25 cellular contexts compared by ENCODE assay signal in genomic region chr19:54906819-54907218, GRCh38. TPM values are rescaled to one million over a fixed set of nuclear protein-coding genes. Genes with fewer than 3 reads are reported as not detected.
A peak's percentile ranks its signal among the peaks of the same experiment; 100 is the strongest.
DNase-seq lines count a peak whose midpoint lies in the region; ATAC-seq, FAIRE-seq and TF ChIP-seq lines count a peak whose summit lies in the region.
"Had no signal": no experiment of that assay in that cellular context is flagged by ENCODE, and none has a peak within 500 bp of the region (broad histone marks: within the 10 kb centered on the region; RNA-seq: fewer than 3 reads in every experiment).

No MANE protein-coding gene starts in this region.

- H3K4me1 Mint-ChIP-seq in stimulated activated naive CD8-positive, alpha-beta T cell treated with anti-CD3 and anti-CD28 coated beads, Interleukin-15, Interleukin-2, amounts not matched to agents 100 ng/mL and 50 ng/mL, for 24 hours (ENCODE audit: low read depth), result peaks cover 2% of the 10 kb centered on the region
- H3K4me1 Mint-ChIP-seq in stimulated activated naive CD8-positive, alpha-beta T cell treated with anti-CD3 and anti-CD28 coated beads, Interleukin-15, amount 100 ng/mL, for 72 hours, result peaks cover 7% of the 10 kb centered on the region
- H3K4me1 Mint-ChIP-seq in natural killer cell, result peaks cover 44 to 54% of the 10 kb centered on the region in 2 donors
- peaks cover 6% of the 10 kb centered on the region for H3K4me1 Mint-ChIP-seq in stimulated activated effector memory CD8-positive, alpha-beta T cell treated with anti-CD3 and anti-CD28 coated beads, Interleukin-12 subunit alpha, Interleukin-12 subunit beta, amount 100 ng/mL, for 72 hours
- no peaks in the 10 kb centered on the region for H3K4me1 Mint-ChIP-seq in activated CD8-positive, alpha-beta T cell treated with anti-CD3 and anti-CD28 coated beads for 36 hours (ENCODE audit: low read depth)

- no peaks in the 10 kb centered on the region for H4K20me1 ChIP-seq in H1 (replicated peaks in 1 of 2; ENCODE audit: control insufficient read depth in 1 of 2, insufficient read depth in 2 of 2, low read length in 2 of 2)

- DNase-seq in stimulated activated naive CD8-positive, alpha-beta T cell treated with anti-CD3 and anti-CD28 coated beads, Interleukin-15, amount 100 ng/mL, for 72 hours, result no peak
- DNase-seq in H1 (ENCODE audit: low read depth in 1 of 2, low spot score in 2 of 2), result no peak
- DNase-seq in natural killer cell, result no peak
- DNase-seq in stimulated activated effector memory CD8-positive, alpha-beta T cell treated with anti-CD3 and anti-CD28 coated beads, Interleukin-12 subunit alpha, Interleukin-12 subunit beta, amount 100 ng/mL, for 72 hours (ENCODE audit: low spot score in 2 of 2), result no peak
- DNase-seq in middle frontal gyrus (ENCODE audit: extremely low spot score, low spot score), result no peak
- DNase-seq in activated CD8-positive, alpha-beta T cell treated with anti-CD3 and anti-CD28 coated beads for 36 hours, result no peak
- DNase-seq: Caco-2, GOT3, NCI-H1092 treated with DMSO at 0.1 percent for 48 hours, NCI-H1436 treated with DMSO at 0.1 percent for 48 hours, NCI-H1930, NCI-H226, NCI-H524, NCI-H774 had no signal

- WGBS in H1 (ENCODE audit: extremely low coverage in 1 of 2, insufficient coverage in 1 of 2, insufficient read length in 1 of 2, insufficient replicate concordance in 2 of 2, low coverage in 1 of 2, low lambda C conversion rate in 2 of 2, missing lambda C conversion rate in 1 of 2), 2 experiments, result 93% methylated on average over 7 of the region's 7 CpGs; no CpG with 5 or more reads in 1 of the 2 experiments

- H3K79me1 ChIP-seq in H1 (ENCODE audit: low read depth, low read length), result no peaks in the 10 kb centered on the region

- no peak overlapping the region for H4K5ac ChIP-seq in H1 (ENCODE audit: insufficient read length, low read depth, low read length)

- no peak for FAIRE-seq in H1 (lab: Jason Lieb, UNC)
- FAIRE-seq: GM12892, HTR-8/SVneo, RCC 7860 had no signal

- TF ChIP-seq RAD21 in H1 (IDR thresholded peaks at IDR 0.05 in 1 of 2, conservative IDR thresholded peaks at IDR 0.05 in 1 of 2; ENCODE audit: low read depth in 2 of 2, low read length in 2 of 2), result no peak

- no peak overlapping the region for H2BK5ac ChIP-seq in H1 (ENCODE audit: low read depth, low read length)

- no peak overlapping the region for H2BK15ac ChIP-seq in H1 (ENCODE audit: low read length)

- H3K23me2 ChIP-seq in H1 (ENCODE audit: low read depth, low read length), result no peaks in the 10 kb centered on the region

- no peaks in the 10 kb centered on the region for H3K79me2 ChIP-seq in H1 (ENCODE audit: control insufficient read depth in 1 of 2, insufficient read depth in 2 of 2, low read length in 2 of 2)

- no peak for TF ChIP-seq POLR2A in H1 (IDR thresholded peaks at IDR 0.05; ENCODE audit: control extremely low read depth in 1 of 2, low read depth in 2 of 2, low read length in 2 of 2)

- no peak overlapping the region for H2BK20ac ChIP-seq in H1 (ENCODE audit: low read length)

- CTCF ChIA-PET in H1 (lab: Charles Lee; ENCODE audit: partially characterized antibody), result no interaction called here
- CTCF ChIA-PET in activated CD8-positive, alpha-beta T cell treated with anti-CD3 and anti-CD28 coated beads for 36 hours (lab: Charles Lee), result no interaction called here

- H3K56ac ChIP-seq in H1 (replicated peaks; ENCODE audit: insufficient read length, low read depth, low read length), result no peak overlapping the region

- intact Hi-C loops in natural killer cell (cut with micrococcal nuclease), result loop anchor here (1.0 to 10.0 kb wide), 4 partner anchors 9 to 372 kb away; partner anchors contain the start of gene KIR2DL4
- intact Hi-C loops in activated CD8-positive, alpha-beta T cell treated with anti-CD3 and anti-CD28 coated beads for 36 hours (cut with micrococcal nuclease), result no loop called here

- no peak overlapping the region for H3K27ac Mint-ChIP-seq in stimulated activated naive CD8-positive, alpha-beta T cell treated with anti-CD3 and anti-CD28 coated beads, Interleukin-15, Interleukin-2, amounts not matched to agents 100 ng/mL and 50 ng/mL, for 24 hours
- no peak overlapping the region for H3K27ac Mint-ChIP-seq in stimulated activated naive CD8-positive, alpha-beta T cell treated with anti-CD3 and anti-CD28 coated beads, Interleukin-15, amount 100 ng/mL, for 72 hours
- peak overlapping the region; percentile 94 to 98 for H3K27ac Mint-ChIP-seq in natural killer cell
- H3K27ac Mint-ChIP-seq in stimulated activated effector memory CD8-positive, alpha-beta T cell treated with anti-CD3 and anti-CD28 coated beads, Interleukin-12 subunit alpha, Interleukin-12 subunit beta, amount 100 ng/mL, for 72 hours, result peak overlapping the region; percentile 56
- no peak overlapping the region for H3K27ac Mint-ChIP-seq in activated CD8-positive, alpha-beta T cell treated with anti-CD3 and anti-CD28 coated beads for 36 hours

- H3K9me3 ChIP-seq in H1 (ENCODE audit: insufficient read depth in 2 of 2, low read depth in 1 of 2, low read length in 1 of 2), result no peaks in the 10 kb centered on the region; a peak in 1 of 4 replicates
- H3K9me3 ChIP-seq: Caco-2 had no signal

- no peak overlapping the region for H2AK5ac ChIP-seq in H1 (ENCODE audit: low read depth, low read length)

- peak overlapping the region; percentile 34; the same call in 1 of the 2 replicates for H2AFZ ChIP-seq in H1 (ENCODE audit: low read length)

- ATAC-seq in stimulated activated naive CD8-positive, alpha-beta T cell treated with anti-CD3 and anti-CD28 coated beads, Interleukin-15, amount 100 ng/mL, for 72 hours, result no peak
- peak in 2 of 3 donors; percentile 8 to 9 for ATAC-seq in natural killer cell
- ATAC-seq in stimulated activated effector memory CD8-positive, alpha-beta T cell treated with anti-CD3 and anti-CD28 coated beads, Interleukin-12 subunit alpha, Interleukin-12 subunit beta, amount 100 ng/mL, for 72 hours, result no peak
- no peak for ATAC-seq in HG03159 (IDR thresholded peaks at IDR 0.05; ENCODE audit: unreplicated experiment)
- no peak for ATAC-seq in activated CD8-positive, alpha-beta T cell treated with anti-CD3 and anti-CD28 coated beads for 36 hours
- ATAC-seq: HCT116 had no signal

- H3K27me3 Mint-ChIP-seq in stimulated activated naive CD8-positive, alpha-beta T cell treated with anti-CD3 and anti-CD28 coated beads, Interleukin-15, Interleukin-2, amounts not matched to agents 100 ng/mL and 50 ng/mL, for 24 hours, result peaks cover 8% of the 10 kb centered on the region
- H3K27me3 Mint-ChIP-seq in stimulated activated naive CD8-positive, alpha-beta T cell treated with anti-CD3 and anti-CD28 coated beads, Interleukin-15, amount 100 ng/mL, for 72 hours, result peaks cover 11% of the 10 kb centered on the region
- no peaks in the 10 kb centered on the region for H3K27me3 Mint-ChIP-seq in natural killer cell (ENCODE audit: low read depth in 2 of 2)
- H3K27me3 Mint-ChIP-seq in activated CD8-positive, alpha-beta T cell treated with anti-CD3 and anti-CD28 coated beads for 36 hours, result peaks cover 4% of the 10 kb centered on the region

- no peak overlapping the region for H3K4me3 ChIP-seq in H1 (ENCODE audit: extremely low read depth in 1 of 4, insufficient read depth in 2 of 4, low read depth in 3 of 4, low read length in 4 of 4)

- H3K23ac ChIP-seq in H1 (ENCODE audit: insufficient read length), result no peak overlapping the region

- no peak overlapping the region for H2BK12ac ChIP-seq in H1 (ENCODE audit: low read depth, low read length)

- no peaks in the 10 kb centered on the region for H3K9me3 Mint-ChIP-seq in stimulated activated naive CD8-positive, alpha-beta T cell treated with anti-CD3 and anti-CD28 coated beads, Interleukin-15, Interleukin-2, amounts not matched to agents 100 ng/mL and 50 ng/mL, for 24 hours
- no peaks in the 10 kb centered on the region for H3K9me3 Mint-ChIP-seq in stimulated activated naive CD8-positive, alpha-beta T cell treated with anti-CD3 and anti-CD28 coated beads, Interleukin-15, amount 100 ng/mL, for 72 hours
- H3K9me3 Mint-ChIP-seq in natural killer cell, result no peaks in the 10 kb centered on the region
- no peaks in the 10 kb centered on the region for H3K9me3 Mint-ChIP-seq in stimulated activated effector memory CD8-positive, alpha-beta T cell treated with anti-CD3 and anti-CD28 coated beads, Interleukin-12 subunit alpha, Interleukin-12 subunit beta, amount 100 ng/mL, for 72 hours
- peaks cover 2% of the 10 kb centered on the region for H3K9me3 Mint-ChIP-seq in activated CD8-positive, alpha-beta T cell treated with anti-CD3 and anti-CD28 coated beads for 36 hours

- no peak overlapping the region for H3K18ac ChIP-seq in H1 (ENCODE audit: extremely low read depth, low read length)

- no peaks in the 10 kb centered on the region for H3K27me3 ChIP-seq in H1 (replicated peaks in 1 of 4; ENCODE audit: control insufficient read depth in 3 of 4, extremely low read depth in 1 of 4, insufficient read depth in 3 of 4, low read length in 3 of 4)

- TF ChIP-seq CTCF in H1 (IDR thresholded peaks at IDR 0.05; ENCODE audit: control extremely low read depth in 1 of 3, insufficient read depth in 1 of 3, low read depth in 1 of 3, low read length in 3 of 3) (no peak), natural killer cell (IDR thresholded peaks at IDR 0.05) (no peak)
- no peak for TF ChIP-seq CTCF in activated CD8-positive, alpha-beta T cell treated with anti-CD3 and anti-CD28 coated beads for 36 hours (IDR thresholded peaks at IDR 0.05)

- TF ChIP-seq EP300 in H1 (IDR thresholded peaks at IDR 0.05; ENCODE audit: borderline replicate concordance in 1 of 2, low read depth in 2 of 2, low read length in 2 of 2), result no peak

- H3K4ac ChIP-seq in H1 (replicated peaks; ENCODE audit: insufficient read length, low read depth, low read length), result no peak overlapping the region

- H3K14ac ChIP-seq in H1 (ENCODE audit: insufficient read length), result no peak overlapping the region

- POLR2A ChIA-PET in H1 (lab: Charles Lee; ENCODE audit: partially characterized antibody), result interaction anchor here (0.6 kb wide), 2 partner anchors 105 to 155 kb away, joined by 3 to 4 read pairs; no protein-coding TSS in a partner anchor
- POLR2A ChIA-PET in activated CD8-positive, alpha-beta T cell treated with anti-CD3 and anti-CD28 coated beads for 36 hours (lab: Charles Lee), result no interaction called here

- peaks cover 2 to 10% (median 5%) of the 10 kb centered on the region in 4 experiments; a peak in 4 of 7 replicates for H3K4me1 ChIP-seq in H1 (replicated peaks in 1 of 4; ENCODE audit: control insufficient read depth in 3 of 4, insufficient read depth in 4 of 4, low read length in 3 of 4)
- H3K4me1 ChIP-seq: Caco-2 had no signal

- H3K4me3 Mint-ChIP-seq in stimulated activated naive CD8-positive, alpha-beta T cell treated with anti-CD3 and anti-CD28 coated beads, Interleukin-15, Interleukin-2, amounts not matched to agents 100 ng/mL and 50 ng/mL, for 24 hours, result peak overlapping the region; percentile 17
- no peak overlapping the region for H3K4me3 Mint-ChIP-seq in stimulated activated naive CD8-positive, alpha-beta T cell treated with anti-CD3 and anti-CD28 coated beads, Interleukin-15, amount 100 ng/mL, for 72 hours
- peak overlapping the region; percentile 92 for H3K4me3 Mint-ChIP-seq in natural killer cell
- H3K4me3 Mint-ChIP-seq in stimulated activated effector memory CD8-positive, alpha-beta T cell treated with anti-CD3 and anti-CD28 coated beads, Interleukin-12 subunit alpha, Interleukin-12 subunit beta, amount 100 ng/mL, for 72 hours, result peak overlapping the region; percentile 42
- no peak overlapping the region for H3K4me3 Mint-ChIP-seq in activated CD8-positive, alpha-beta T cell treated with anti-CD3 and anti-CD28 coated beads for 36 hours
- H3K4me3 Mint-ChIP-seq: CD14-positive monocyte had no signal

- peak overlapping the region in 1 of 2 experiments; percentile 8; a peak in 1 of 4 replicates for H3K4me2 ChIP-seq in H1 (ENCODE audit: insufficient read depth in 1 of 2, low read depth in 2 of 2, low read length in 2 of 2)
- H3K4me2 ChIP-seq: KMS-11 had no signal

- H2BK120ac ChIP-seq in H1 (replicated peaks; ENCODE audit: low read depth, low read length), result no peak overlapping the region

- H3K9ac ChIP-seq in H1 (replicated peaks in 1 of 4; ENCODE audit: extremely low read depth in 1 of 4, low read depth in 3 of 4, low read length in 3 of 4), result no peak overlapping the region
- H3K9ac ChIP-seq: KMS-11 had no signal

- no peaks in the 10 kb centered on the region for H3K36me3 ChIP-seq in H1 (ENCODE audit: control insufficient read depth in 2 of 4, insufficient read depth in 4 of 4, low read length in 3 of 4)

- H4K91ac ChIP-seq in H1 (replicated peaks; ENCODE audit: insufficient read length, low read length), result no peak overlapping the region

- H3K36me3 Mint-ChIP-seq in stimulated activated naive CD8-positive, alpha-beta T cell treated with anti-CD3 and anti-CD28 coated beads, Interleukin-15, Interleukin-2, amounts not matched to agents 100 ng/mL and 50 ng/mL, for 24 hours (ENCODE audit: low read depth), result no peaks in the 10 kb centered on the region
- H3K36me3 Mint-ChIP-seq in natural killer cell, result peaks cover 9% of the 10 kb centered on the region
- H3K36me3 Mint-ChIP-seq in stimulated activated effector memory CD8-positive, alpha-beta T cell treated with anti-CD3 and anti-CD28 coated beads, Interleukin-12 subunit alpha, Interleukin-12 subunit beta, amount 100 ng/mL, for 72 hours, result peaks cover 5% of the 10 kb centered on the region
- no peaks in the 10 kb centered on the region for H3K36me3 Mint-ChIP-seq in activated CD8-positive, alpha-beta T cell treated with anti-CD3 and anti-CD28 coated beads for 36 hours (ENCODE audit: low read depth)
- H3K36me3 Mint-ChIP-seq: CD14-positive monocyte had no signal

- no peak overlapping the region for H3K27ac ChIP-seq in H1 (ENCODE audit: low read depth, low read length)
- H3K27ac ChIP-seq: KMS-11 had no signal

- no peak overlapping the region for H4K8ac ChIP-seq in H1 (ENCODE audit: extremely low read depth, insufficient read depth, low read length)

RNA-seq across cellular contexts. Expression of gene NCR1, which starts 0.9 kb away (rescaled TPM):
- total RNA-seq in H1 (2021; fragmentation: NEBNext Ultra II Directional; extraction: Animal tissue kit (Norgen Biotek cat#: 25700)), result 4.6 and 5.1 TPM in 2 replicates
- polyA plus RNA-seq in H1 (2011; rRNA removed), result 1.5 and 2.3 TPM in 2 replicates
- polyA plus RNA-seq in H1 (2011; cell fraction: cytosol; rRNA removed), result 2.7 TPM
- 3.1 TPM for polyA plus RNA-seq in H1 (2011; cell fraction: nucleus; rRNA removed)
- polyA plus RNA-seq in H1 (2012, experiment 1 of 2), result 1.6 to 3.0 TPM (median 2.3 TPM) in 4 replicates
- polyA plus RNA-seq in H1 (2012, experiment 2 of 2), result 0.70 TPM
- polyA plus RNA-seq in H1 (2013, experiment 1 of 2), result 1.4 TPM
- 1.3 TPM for polyA plus RNA-seq in H1 (2013, experiment 2 of 2)
- polyA minus RNA-seq in H1 (2011; rRNA and poly(A)+ RNA removed), result 7.3 and 11.6 TPM in 2 replicates
- polyA minus RNA-seq in H1 (2011; cell fraction: cytosol; rRNA and poly(A)+ RNA removed), result 5.1 TPM
- 3.7 TPM for polyA minus RNA-seq in H1 (2011; cell fraction: nucleus; rRNA and poly(A)+ RNA removed)
- total RNA-seq in natural killer cell, result 100 to 1,000 TPM; 213 to 342 (median 244) TPM
- total RNA-seq in activated CD8-positive, alpha-beta T cell treated with anti-CD3 and anti-CD28 coated beads for 36 hours, result under 1 TPM; 0.58 to 0.68 TPM
- total RNA-seq: G401, OCI-LY7, SK-MEL-5 had no signal

RNA-seq across cellular contexts. Expression of gene FCAR, which starts 32.8 kb away (rescaled TPM):
- not detected in 2 replicates for total RNA-seq in H1 (2021; fragmentation: NEBNext Ultra II Directional; extraction: Animal tissue kit (Norgen Biotek cat#: 25700))
- polyA plus RNA-seq in H1 (2011; rRNA removed), result not detected in 2 replicates
- not detected for polyA plus RNA-seq in H1 (2011; cell fraction: cytosol; rRNA removed)
- polyA plus RNA-seq in H1 (2011; cell fraction: nucleus; rRNA removed), result 0.11 TPM
- not detected in 4 replicates for polyA plus RNA-seq in H1 (2012, experiment 1 of 2)
- not detected for polyA plus RNA-seq in H1 (2012, experiment 2 of 2)
- not detected for polyA plus RNA-seq in H1 (2013, experiment 1 of 2)
- not detected for polyA plus RNA-seq in H1 (2013, experiment 2 of 2)
- not detected in 2 replicates for polyA minus RNA-seq in H1 (2011; rRNA and poly(A)+ RNA removed)
- not detected for polyA minus RNA-seq in H1 (2011; cell fraction: cytosol; rRNA and poly(A)+ RNA removed)
- polyA minus RNA-seq in H1 (2011; cell fraction: nucleus; rRNA and poly(A)+ RNA removed), result not detected
- total RNA-seq in natural killer cell, result 10 to 100 TPM in 1 of 3 donors, 1 to 10 TPM in 1, under 1 TPM in 1; 0.26 to 23.7 (median 6.7) TPM
- total RNA-seq in activated CD8-positive, alpha-beta T cell treated with anti-CD3 and anti-CD28 coated beads for 36 hours, result not detected
- total RNA-seq: Caco-2, G401, OCI-LY7, SK-MEL-5 had no signal

RNA-seq across cellular contexts. Expression of gene NLRP7, which starts 40.5 kb away (rescaled TPM):
- total RNA-seq in H1 (2021; fragmentation: NEBNext Ultra II Directional; extraction: Animal tissue kit (Norgen Biotek cat#: 25700)), result 0.91 and 0.96 TPM in 2 replicates
- 0.75 and 1.2 TPM in 2 replicates for polyA plus RNA-seq in H1 (2011; rRNA removed)
- polyA plus RNA-seq in H1 (2011; cell fraction: cytosol; rRNA removed), result 1.1 TPM
- 0.87 TPM for polyA plus RNA-seq in H1 (2011; cell fraction: nucleus; rRNA removed)
- 0.95 to 1.8 TPM (median 1.5 TPM) in 4 replicates for polyA plus RNA-seq in H1 (2012, experiment 1 of 2)
- polyA plus RNA-seq in H1 (2012, experiment 2 of 2), result 0.51 TPM
- 0.67 TPM for polyA plus RNA-seq in H1 (2013, experiment 1 of 2)
- 0.88 TPM for polyA plus RNA-seq in H1 (2013, experiment 2 of 2)
- polyA minus RNA-seq in H1 (2011; rRNA and poly(A)+ RNA removed), result 1.1 and 1.7 TPM in 2 replicates
- 0.59 TPM for polyA minus RNA-seq in H1 (2011; cell fraction: cytosol; rRNA and poly(A)+ RNA removed)
- 0.20 TPM for polyA minus RNA-seq in H1 (2011; cell fraction: nucleus; rRNA and poly(A)+ RNA removed)
- not detected for total RNA-seq in natural killer cell
- not detected for total RNA-seq in activated CD8-positive, alpha-beta T cell treated with anti-CD3 and anti-CD28 coated beads for 36 hours
- total RNA-seq: G401 had no signal
- polyA plus RNA-seq: CD14-positive monocyte had no signal

RNA-seq across cellular contexts. Expression of gene KIR3DL2, which starts 56.6 kb away (rescaled TPM):
- total RNA-seq in H1 (2021; fragmentation: NEBNext Ultra II Directional; extraction: Animal tissue kit (Norgen Biotek cat#: 25700)), result not detected in 2 replicates
- not detected in 2 replicates for polyA plus RNA-seq in H1 (2011; rRNA removed)
- polyA plus RNA-seq in H1 (2011; cell fraction: cytosol; rRNA removed), result not detected
- polyA plus RNA-seq in H1 (2011; cell fraction: nucleus; rRNA removed), result not detected
- polyA plus RNA-seq in H1 (2012, experiment 1 of 2), result not detected in 4 replicates
- not detected for polyA plus RNA-seq in H1 (2012, experiment 2 of 2)
- not detected for polyA plus RNA-seq in H1 (2013, experiment 1 of 2)
- not detected for polyA plus RNA-seq in H1 (2013, experiment 2 of 2)
- polyA minus RNA-seq in H1 (2011; rRNA and poly(A)+ RNA removed), result not detected in 2 replicates
- polyA minus RNA-seq in H1 (2011; cell fraction: cytosol; rRNA and poly(A)+ RNA removed), result not detected
- not detected for polyA minus RNA-seq in H1 (2011; cell fraction: nucleus; rRNA and poly(A)+ RNA removed)
- total RNA-seq in natural killer cell, result 10 to 100 TPM; 24.0 to 89.0 (median 65.1) TPM
- under 1 TPM; 0.14 to 0.27 TPM for total RNA-seq in activated CD8-positive, alpha-beta T cell treated with anti-CD3 and anti-CD28 coated beads for 36 hours
- total RNA-seq: Caco-2, G401, OCI-LY7, SK-MEL-5 had no signal

RNA-seq across cellular contexts. Expression of gene NLRP2, which starts 59.4 kb away (rescaled TPM):
- total RNA-seq in H1 (2021; fragmentation: NEBNext Ultra II Directional; extraction: Animal tissue kit (Norgen Biotek cat#: 25700)), result 2.5 TPM in 2 replicates
- polyA plus RNA-seq in H1 (2011; rRNA removed), result 0.62 and 0.71 TPM in 2 replicates
- polyA plus RNA-seq in H1 (2011; cell fraction: cytosol; rRNA removed), result 1.1 TPM
- 1.5 TPM for polyA plus RNA-seq in H1 (2011; cell fraction: nucleus; rRNA removed)
- polyA plus RNA-seq in H1 (2012, experiment 1 of 2), result 0.96 to 1.4 TPM (median 1.2 TPM) in 4 replicates
- polyA plus RNA-seq in H1 (2012, experiment 2 of 2), result 0.41 TPM
- polyA plus RNA-seq in H1 (2013, experiment 1 of 2), result 1.1 TPM
- polyA plus RNA-seq in H1 (2013, experiment 2 of 2), result 0.72 TPM
- polyA minus RNA-seq in H1 (2011; rRNA and poly(A)+ RNA removed), result 0.91 and 2.9 TPM in 2 replicates
- 0.59 TPM for polyA minus RNA-seq in H1 (2011; cell fraction: cytosol; rRNA and poly(A)+ RNA removed)
- 0.50 TPM for polyA minus RNA-seq in H1 (2011; cell fraction: nucleus; rRNA and poly(A)+ RNA removed)
- total RNA-seq in natural killer cell, result 10 to 100 TPM; 30.2 to 71.2 (median 42.6) TPM
- 10 to 100 TPM in 1 of 2 experiments, 1 to 10 TPM in 1; 9.5 to 11.7 TPM for total RNA-seq in activated CD8-positive, alpha-beta T cell treated with anti-CD3 and anti-CD28 coated beads for 36 hours
- total RNA-seq: G401, OCI-LY7, SK-MEL-5 had no signal

Comparison
In these comparisons a context has a peak if more than half of its experiments do, and no peak if none do; other contexts are left out.
1. H3K4me3 Mint-ChIP-seq: peak in stimulated activated naive CD8-positive, alpha-beta T cell treated with anti-CD3 and anti-CD28 coated beads, Interleukin-15, Interleukin-2, amounts not matched to agents 100 ng/mL and 50 ng/mL, for 24 hours (single experiment), natural killer cell (single experiment) and stimulated activated effector memory CD8-positive, alpha-beta T cell treated with anti-CD3 and anti-CD28 coated beads, Interleukin-12 subunit alpha, Interleukin-12 subunit beta, amount 100 ng/mL, for 72 hours (single experiment); none in stimulated activated naive CD8-positive, alpha-beta T cell treated with anti-CD3 and anti-CD28 coated beads, Interleukin-15, amount 100 ng/mL, for 72 hours (0 of 2) and activated CD8-positive, alpha-beta T cell treated with anti-CD3 and anti-CD28 coated beads for 36 hours (single experiment).
2. H3K27ac Mint-ChIP-seq: peak in natural killer cell (2 of 2) and stimulated activated effector memory CD8-positive, alpha-beta T cell treated with anti-CD3 and anti-CD28 coated beads, Interleukin-12 subunit alpha, Interleukin-12 subunit beta, amount 100 ng/mL, for 72 hours (single experiment); none in stimulated activated naive CD8-positive, alpha-beta T cell treated with anti-CD3 and anti-CD28 coated beads, Interleukin-15, Interleukin-2, amounts not matched to agents 100 ng/mL and 50 ng/mL, for 24 hours (single experiment), stimulated activated naive CD8-positive, alpha-beta T cell treated with anti-CD3 and anti-CD28 coated beads, Interleukin-15, amount 100 ng/mL, for 72 hours (0 of 2) and activated CD8-positive, alpha-beta T cell treated with anti-CD3 and anti-CD28 coated beads for 36 hours (single experiment).
3. ATAC-seq: peak in natural killer cell (2 of 3); none in stimulated activated naive CD8-positive, alpha-beta T cell treated with anti-CD3 and anti-CD28 coated beads, Interleukin-15, amount 100 ng/mL, for 72 hours (single experiment), stimulated activated effector memory CD8-positive, alpha-beta T cell treated with anti-CD3 and anti-CD28 coated beads, Interleukin-12 subunit alpha, Interleukin-12 subunit beta, amount 100 ng/mL, for 72 hours (single experiment), HG03159 (single experiment) and activated CD8-positive, alpha-beta T cell treated with anti-CD3 and anti-CD28 coated beads for 36 hours (single experiment).
4. RNA of gene NCR1, which starts 0.9 kb away (total RNA-seq): 213 to 342 TPM in natural killer cell; 4.6 to 5.1 TPM in H1 and 0.58 to 0.68 TPM in activated CD8-positive, alpha-beta T cell treated with anti-CD3 and anti-CD28 coated beads for 36 hours; every median in the first group is over 10 times any median in the second.